22 cellular contexts compared by ENCODE assay signal in genomic region chr15:28005004-28005527, GRCh38.
"Had no signal": no experiment of that assay in that cellular context is flagged by ENCODE, and none has a peak within 500 bp of the region (broad histone marks: within the 10 kb centered on the region; RNA-seq: fewer than 3 reads in every experiment).

No MANE protein-coding gene starts in this region.

- DNase-seq: activated CD4-positive, alpha-beta memory T cell treated with anti-CD3 and anti-CD28 coated beads for 36 hours; activated CD4-positive, alpha-beta T cell treated with anti-CD3 and anti-CD28 coated beads, Interleukin-2, amount 10 ng/mL, durations not matched to agents 7 days and 5 days; activated CD4-positive, CD25-positive, alpha-beta regulatory T cell; activated gamma-delta T cell; activated naive CD4-positive, alpha-beta T cell treated with anti-CD3 and anti-CD28 coated beads for 36 hours; activated T-cell treated with anti-CD3 and anti-CD28 coated beads, Interleukin-2, amount 50 U/mL, for 24 hours; amygdala; brain microvascular endothelial cell; IMR-90; Kasumi-1; KBM-7; NCI-H1048; NCI-H146; NCI-H1930; NCI-H2171; NCI-H226; NCI-H526 treated with DMSO at 0.1 percent for 48 hours; NCI-H82; RPMI8226; T-helper 1 cell had no signal

- H3K4me3 ChIP-seq: cardiac muscle cell, SK-N-MC had no signal
